In genomic region chr21:43975469-43976098, GRCh38 we compare ENCODE assay signal across 9 cellular contexts. TPM values are rescaled to one million over a fixed set of nuclear protein-coding genes. Genes with fewer than 3 reads are reported as not detected.
DNase-seq lines count a peak whose midpoint lies in the region; ATAC-seq and TF ChIP-seq lines count a peak whose summit lies in the region.
"Had no signal": no experiment of that assay in that cellular context is flagged by ENCODE, and none has a peak within 500 bp of the region (broad histone marks: within the 10 kb centered on the region; RNA-seq: fewer than 3 reads in every experiment).

No MANE protein-coding gene starts in this region.

- no peaks in the 10 kb centered on the region for H3F3A ChIP-seq in OCI-LY1 (ENCODE audit: insufficient read depth, low read length)

- no peaks in the 10 kb centered on the region for H3K9me2 ChIP-seq in OCI-LY1 (ENCODE audit: low read depth, low read length)

- peaks cover 0 to 37% (median 5%) of the 10 kb centered on the region in 3 donors for H3K36me3 Mint-ChIP-seq in naive thymus-derived CD8-positive, alpha-beta T cell
- peaks cover 46% of the 10 kb centered on the region for H3K36me3 Mint-ChIP-seq in stimulated activated effector memory CD8-positive, alpha-beta T cell treated with anti-CD3 and anti-CD28 coated beads, Interleukin-12 subunit alpha, Interleukin-12 subunit beta, amount 100 ng/mL, for 72 hours
- H3K36me3 Mint-ChIP-seq: activated naive CD8-positive, alpha-beta T cell had no signal

- no peak for TF ChIP-seq POLR2A in esophagus squamous epithelium (IDR thresholded peaks at IDR 0.05)

- H3K9me3 Mint-ChIP-seq in naive thymus-derived CD8-positive, alpha-beta T cell, result no peaks in the 10 kb centered on the region
- no peaks in the 10 kb centered on the region for H3K9me3 Mint-ChIP-seq in stimulated activated effector memory CD8-positive, alpha-beta T cell treated with anti-CD3 and anti-CD28 coated beads, Interleukin-12 subunit alpha, Interleukin-12 subunit beta, amount 100 ng/mL, for 72 hours

- peak overlapping the region in 5 of 10 donors; percentile 1 to 43 (median 22) for H3K27ac Mint-ChIP-seq in naive thymus-derived CD8-positive, alpha-beta T cell
- peak overlapping the region; percentile 43 for H3K27ac Mint-ChIP-seq in stimulated activated effector memory CD8-positive, alpha-beta T cell treated with anti-CD3 and anti-CD28 coated beads, Interleukin-12 subunit alpha, Interleukin-12 subunit beta, amount 100 ng/mL, for 72 hours
- H3K27ac Mint-ChIP-seq: activated naive CD8-positive, alpha-beta T cell had no signal

- no peak overlapping the region for H2AFZ ChIP-seq in OCI-LY1 (ENCODE audit: low read length)

- 19 to 33% methylated on average over 24 of the region's 24 CpGs for WGBS in esophagus squamous epithelium, 2 donors

- H3K9ac ChIP-seq in OCI-LY1 (ENCODE audit: low read length), result no peak overlapping the region

- H3K27me3 ChIP-seq in OCI-LY1 (ENCODE audit: insufficient read depth, low read length) (no peaks in the 10 kb centered on the region), esophagus squamous epithelium (no peaks in the 10 kb centered on the region)

- DNase-seq in DMS153 (lab: John Stamatoyannopoulos, UW) (peak; percentile 2), activated T-cell treated with anti-CD3 and anti-CD28 coated beads for 24 hours (ENCODE audit: low read depth) (peak; percentile 69), esophagus squamous epithelium (lab: John Stamatoyannopoulos, UW) (no peak)
- DNase-seq in naive thymus-derived CD8-positive, alpha-beta T cell, result peak; percentile 69 to 89 (median 78)
- DNase-seq in stimulated activated effector memory CD8-positive, alpha-beta T cell treated with anti-CD3 and anti-CD28 coated beads, Interleukin-12 subunit alpha, Interleukin-12 subunit beta, amount 100 ng/mL, for 72 hours (ENCODE audit: low spot score in 2 of 2), result peak; percentile 74 to 89

- H3K36me3 ChIP-seq in OCI-LY1 (ENCODE audit: insufficient read depth, low read length) (peaks cover 18% of the 10 kb centered on the region; the same call in 1 of the 2 replicates), esophagus squamous epithelium (peaks cover 9 to 70% (median 17%) of the 10 kb centered on the region in 3 donors)

- H3K9me3 ChIP-seq in OCI-LY1 (ENCODE audit: low read length), result no peaks in the 10 kb centered on the region
- H3K9me3 ChIP-seq in esophagus squamous epithelium, result no peaks in the 10 kb centered on the region

- H3K79me2 ChIP-seq in OCI-LY1 (ENCODE audit: insufficient read depth, low read length), result no peaks in the 10 kb centered on the region

- intact Hi-C loops in esophagus squamous epithelium (cut with DNase I), result no loop called here

- no peaks in the 10 kb centered on the region for H3K27me3 Mint-ChIP-seq in naive thymus-derived CD8-positive, alpha-beta T cell
- H3K27me3 Mint-ChIP-seq: activated naive CD8-positive, alpha-beta T cell had no signal

- TF ChIP-seq CTCF in OCI-LY1 (IDR thresholded peaks at IDR 0.05; ENCODE audit: low read length) (peak; percentile 99), esophagus squamous epithelium (IDR thresholded peaks at IDR 0.05) (peak; percentile 81 to 91 (median 88))

- H3K27ac ChIP-seq in OCI-LY1 (ENCODE audit: low read depth, low read length, poor library complexity, severe bottlenecking) (no peak overlapping the region), esophagus squamous epithelium (no peak overlapping the region)

- peaks cover 8 to 16% (median 12%) of the 10 kb centered on the region in 4 donors for H3K4me1 Mint-ChIP-seq in naive thymus-derived CD8-positive, alpha-beta T cell
- H3K4me1 Mint-ChIP-seq in stimulated activated effector memory CD8-positive, alpha-beta T cell treated with anti-CD3 and anti-CD28 coated beads, Interleukin-12 subunit alpha, Interleukin-12 subunit beta, amount 100 ng/mL, for 72 hours, result peaks cover 16% of the 10 kb centered on the region

- H4K20me1 ChIP-seq in OCI-LY1 (ENCODE audit: insufficient read depth, low read length), result no peaks in the 10 kb centered on the region

- H3K4me1 ChIP-seq in OCI-LY1 (ENCODE audit: insufficient read depth, low read length, severe bottlenecking) (peaks cover 7% of the 10 kb centered on the region), esophagus squamous epithelium (peaks cover 4 to 9% (median 6%) of the 10 kb centered on the region in 3 donors)

- POLR2A ChIA-PET in naive thymus-derived CD8-positive, alpha-beta T cell (lab: Charles Lee), result interaction anchor here (0.6 to 0.9 kb wide), 3 partner anchors 42 to 165 kb away, joined by 3 to 4 read pairs (median 4); no protein-coding TSS in a partner anchor

- H3K4me3 ChIP-seq in OCI-LY1 (ENCODE audit: low read depth, low read length, poor library complexity, severe bottlenecking) (no peak overlapping the region), esophagus squamous epithelium (no peak overlapping the region)

- peak overlapping the region in 1 of 10 donors; percentile 60 for H3K4me3 Mint-ChIP-seq in naive thymus-derived CD8-positive, alpha-beta T cell
- no peak overlapping the region for H3K4me3 Mint-ChIP-seq in stimulated activated effector memory CD8-positive, alpha-beta T cell treated with anti-CD3 and anti-CD28 coated beads, Interleukin-12 subunit alpha, Interleukin-12 subunit beta, amount 100 ng/mL, for 72 hours
- H3K4me3 Mint-ChIP-seq: activated naive CD8-positive, alpha-beta T cell had no signal

- ATAC-seq in HG03439 (IDR thresholded peaks at IDR 0.05; ENCODE audit: unreplicated experiment) (peak; percentile 48), HG03159 (IDR thresholded peaks at IDR 0.05; ENCODE audit: unreplicated experiment) (no peak)
- peak; percentile 97 for ATAC-seq in naive thymus-derived CD8-positive, alpha-beta T cell
- peak; percentile 91 for ATAC-seq in stimulated activated effector memory CD8-positive, alpha-beta T cell treated with anti-CD3 and anti-CD28 coated beads, Interleukin-12 subunit alpha, Interleukin-12 subunit beta, amount 100 ng/mL, for 72 hours

- peak overlapping the region; percentile 25; the same call in 1 of the 2 replicates for H3K4me2 ChIP-seq in OCI-LY1 (ENCODE audit: low read length)

RNA-seq across cellular contexts. Expression of gene TRAPPC10, which starts 36.5 kb away (rescaled TPM):
- 10 to 100 TPM; 16.8 to 26.6 (median 20.7) TPM for total RNA-seq in esophagus squamous epithelium
- 100 to 1,000 TPM in 1 of 2 experiments, 10 to 100 TPM in 1; 97.3 to 107 TPM for total RNA-seq in naive thymus-derived CD8-positive, alpha-beta T cell
- polyA plus RNA-seq in naive thymus-derived CD8-positive, alpha-beta T cell, result 10 to 100 TPM; 17.7 to 33.1 (median 22.8) TPM
